ENCODE assay signal across 9 cellular contexts in the genomic region with DNA sequence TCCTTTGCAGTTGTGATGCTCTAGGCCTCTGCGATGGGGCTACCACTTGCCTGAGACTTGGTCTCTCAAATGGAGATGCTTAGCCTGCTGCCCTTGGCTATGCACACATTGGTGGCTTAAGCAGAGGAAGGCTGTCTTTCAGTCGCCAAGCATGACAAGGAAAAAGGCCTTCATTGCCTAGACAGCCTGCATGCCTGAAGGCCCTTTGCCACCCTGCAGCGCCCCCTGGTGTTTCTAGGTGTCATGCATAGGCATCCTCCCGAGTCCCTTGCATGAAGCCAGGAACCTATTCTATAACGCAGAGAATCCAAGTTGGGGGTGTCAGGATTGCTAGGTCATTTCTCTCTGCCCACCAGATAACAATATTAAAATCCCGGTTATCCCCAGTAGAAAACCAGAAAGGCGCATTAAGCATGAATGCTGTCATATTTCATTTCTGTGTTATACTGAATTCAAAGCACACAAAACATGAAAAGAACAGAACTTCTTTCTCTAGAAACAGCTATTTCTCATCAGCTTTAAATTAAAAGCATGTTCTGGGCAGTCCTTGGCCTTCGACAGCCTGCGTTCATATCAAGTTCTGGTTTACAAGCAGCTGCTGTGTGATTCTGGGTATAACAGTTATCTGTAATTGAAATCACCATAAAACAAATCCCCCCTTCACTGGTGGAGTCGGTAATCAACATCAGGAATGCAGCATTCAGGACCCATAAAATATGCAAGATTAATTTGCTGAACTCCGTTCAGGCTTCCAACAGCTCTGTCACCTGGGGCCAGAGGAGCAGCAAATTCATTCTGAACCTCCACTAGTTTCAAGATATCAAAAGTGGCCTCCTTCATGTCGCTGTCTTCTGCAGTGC. TPM values are rescaled to one million over a fixed set of nuclear protein-coding genes. Genes with fewer than 3 reads are reported as not detected.
DNase-seq lines count a peak whose midpoint lies in the region; ATAC-seq and TF ChIP-seq lines count a peak whose summit lies in the region.
"Had no signal": no experiment of that assay in that cellular context is flagged by ENCODE, and none has a peak within 500 bp of the region (broad histone marks: within the 10 kb centered on the region; RNA-seq: fewer than 3 reads in every experiment).

No MANE protein-coding gene starts in this region.

- POLR2A ChIA-PET in activated CD4-positive, alpha-beta memory T cell treated with anti-CD3 and anti-CD28 coated beads, Interleukin-2, amount 10 ng/mL, durations not matched to agents 7 days and 5 days (lab: Charles Lee) = no interaction called here

- H4K20me1 ChIP-seq in osteoblast (ENCODE audit: insufficient read depth, low read length) = no peaks in the 10 kb centered on the region

- DNase-seq in AML-193 (lab: John Stamatoyannopoulos, UW) = peak; percentile 31 to 44
- peak; percentile 58 for DNase-seq in NCI-H345 treated with DMSO at 0.1 percent for 48 hours (lab: John Stamatoyannopoulos, UW; ENCODE audit: unreplicated experiment)
- DNase-seq in activated CD4-positive, alpha-beta memory T cell treated with anti-CD3 and anti-CD28 coated beads, Interleukin-2, amount 10 ng/mL, durations not matched to agents 7 days and 5 days = peak; percentile 52
- DNase-seq in fibroblast of pulmonary artery (ENCODE audit: low read depth) = peak; percentile 61
- peak; percentile 78 for DNase-seq in osteoblast (ENCODE audit: insufficient read length, low spot score, missing footprints)
- DNase-seq in GOT3 (lab: John Stamatoyannopoulos, UW) = no peak

- no peaks in the 10 kb centered on the region for H3K27me3 Mint-ChIP-seq in activated CD4-positive, alpha-beta memory T cell treated with anti-CD3 and anti-CD28 coated beads, Interleukin-2, amount 10 ng/mL, durations not matched to agents 7 days and 5 days

- H3K4me1 ChIP-seq in osteoblast (ENCODE audit: insufficient read depth, low read length) = no peaks in the 10 kb centered on the region

- H3K4me2 ChIP-seq in osteoblast (ENCODE audit: insufficient read depth, low read length) = no peak overlapping the region

- H2AFZ ChIP-seq in osteoblast (ENCODE audit: low read length) = no peak overlapping the region

- peaks cover 8% of the 10 kb centered on the region for H3K27me3 ChIP-seq in osteoblast (ENCODE audit: insufficient read depth, low read length)

- H3K4me3 ChIP-seq in fibroblast of pulmonary artery (replicated peaks; ENCODE audit: low read depth, low read length) = no peak overlapping the region
- H3K4me3 ChIP-seq in osteoblast (ENCODE audit: insufficient read depth, low read length) = no peak overlapping the region

- H3K4me1 Mint-ChIP-seq in activated CD4-positive, alpha-beta memory T cell treated with anti-CD3 and anti-CD28 coated beads, Interleukin-2, amount 10 ng/mL, durations not matched to agents 7 days and 5 days = no peaks in the 10 kb centered on the region
- H3K4me1 Mint-ChIP-seq: naive thymus-derived CD8-positive, alpha-beta T cell had no signal

- ATAC-seq in GM18498 (IDR thresholded peaks at IDR 0.05; ENCODE audit: unreplicated experiment) = peak; percentile 78
- peak; percentile 68 for ATAC-seq in HG03045 (IDR thresholded peaks at IDR 0.05; ENCODE audit: unreplicated experiment)
- ATAC-seq: naive thymus-derived CD8-positive, alpha-beta T cell had no signal

- CTCF ChIA-PET in activated CD4-positive, alpha-beta memory T cell treated with anti-CD3 and anti-CD28 coated beads, Interleukin-2, amount 10 ng/mL, durations not matched to agents 7 days and 5 days (lab: Charles Lee) = no interaction called here

- no peaks in the 10 kb centered on the region for H3K79me2 ChIP-seq in osteoblast (ENCODE audit: insufficient read depth, low read length)

- TF ChIP-seq CTCF in fibroblast of pulmonary artery (IDR thresholded peaks at IDR 0.05; ENCODE audit: low read length, missing control alignments) = peak; percentile 82
- peak; percentile 95 for TF ChIP-seq CTCF in osteoblast (IDR thresholded peaks at IDR 0.05; ENCODE audit: extremely low read depth, low read depth, low read length)

- no peaks in the 10 kb centered on the region for H3K36me3 Mint-ChIP-seq in activated CD4-positive, alpha-beta memory T cell treated with anti-CD3 and anti-CD28 coated beads, Interleukin-2, amount 10 ng/mL, durations not matched to agents 7 days and 5 days (ENCODE audit: low read depth)
- H3K36me3 Mint-ChIP-seq: naive thymus-derived CD8-positive, alpha-beta T cell had no signal

- no peak overlapping the region for H3K27ac ChIP-seq in osteoblast (ENCODE audit: low read depth, low read length)

- no peaks in the 10 kb centered on the region for H3K9me3 ChIP-seq in osteoblast (ENCODE audit: low read depth, low read length)

- no peaks in the 10 kb centered on the region for H3K36me3 ChIP-seq in osteoblast (ENCODE audit: insufficient read depth, low read length)

- peaks cover 2% of the 10 kb centered on the region for H3K9me3 Mint-ChIP-seq in activated CD4-positive, alpha-beta memory T cell treated with anti-CD3 and anti-CD28 coated beads, Interleukin-2, amount 10 ng/mL, durations not matched to agents 7 days and 5 days

- H3K4me3 Mint-ChIP-seq in activated CD4-positive, alpha-beta memory T cell treated with anti-CD3 and anti-CD28 coated beads, Interleukin-2, amount 10 ng/mL, durations not matched to agents 7 days and 5 days = no peak overlapping the region
- H3K4me3 Mint-ChIP-seq: naive thymus-derived CD8-positive, alpha-beta T cell had no signal

- H3K27ac Mint-ChIP-seq in activated CD4-positive, alpha-beta memory T cell treated with anti-CD3 and anti-CD28 coated beads, Interleukin-2, amount 10 ng/mL, durations not matched to agents 7 days and 5 days = no peak overlapping the region
- H3K27ac Mint-ChIP-seq: naive thymus-derived CD8-positive, alpha-beta T cell had no signal

RNA-seq across cellular contexts. Expression of a gene that starts 59.7 kb away (rescaled TPM):
- total RNA-seq in activated CD4-positive, alpha-beta memory T cell treated with anti-CD3 and anti-CD28 coated beads, Interleukin-2, amount 10 ng/mL, durations not matched to agents 7 days and 5 days = not detected
- not detected in 2 replicates for total RNA-seq in osteoblast
- total RNA-seq: naive thymus-derived CD8-positive, alpha-beta T cell had no signal
